8 cellular contexts compared by ENCODE assay signal in genomic region chr11:117327567-117328413, GRCh38. TPM values are rescaled to one million over a fixed set of nuclear protein-coding genes. Genes with fewer than 3 reads are reported as not detected.
DNase-seq lines count a peak whose midpoint lies in the region; ATAC-seq, FAIRE-seq and TF ChIP-seq lines count a peak whose summit lies in the region.

Gene CEP164, plus strand, starts transcription at chr11:117327854. Its CDS starts 10,733 bp downstream, at chr11:117338587.

- no peaks in the 10 kb centered on the region for H3K36me3 Mint-ChIP-seq in T-helper 17 cell (ENCODE audit: low read depth)

- H3K27me3 Mint-ChIP-seq in T-helper 17 cell: no peaks in the 10 kb centered on the region

- H3K4me3 Mint-ChIP-seq in T-helper 17 cell: no peak within 1 kb of the TSS

- ATAC-seq in HG02885 (IDR thresholded peaks at IDR 0.05; ENCODE audit: poor library complexity, unreplicated experiment): peak; percentile 98
- peak; percentile 94 for ATAC-seq in T-helper 17 cell
- peak; percentile 98 to 99 (median 99) for ATAC-seq in psoas muscle

- H3K4me1 Mint-ChIP-seq in T-helper 17 cell: peaks cover 10% of the 10 kb centered on the region

- FAIRE-seq in urothelium cell line (lab: Jason Lieb, UNC): no peak

- peaks cover 0 to 14% of the 10 kb centered on the region in 2 donors for H3K4me1 ChIP-seq in right atrium auricular region
- peaks cover 12% of the 10 kb centered on the region for H3K4me1 ChIP-seq in psoas muscle

- no peaks in the 10 kb centered on the region for H3K27me3 ChIP-seq in right atrium auricular region
- no peaks in the 10 kb centered on the region for H3K27me3 ChIP-seq in psoas muscle (ENCODE audit: insufficient read depth in 3 of 3, low read length in 2 of 3)

- DNase-seq in NCI-H1694 treated with DMSO at 0.1 percent for 48 hours (lab: John Stamatoyannopoulos, UW) (peak; percentile 68), T-helper 17 cell (peak; percentile 84 to 92 (median 88)), right atrium auricular region (ENCODE audit: low spot score) (peak; percentile 96), psoas muscle (peak; percentile 96 to 97), urothelium cell line (ENCODE audit: low spot score) (peak; percentile 94)

- peak; percentile 72 for TF ChIP-seq POLR2A in GM15510 (IDR thresholded peaks at IDR 0.05; ENCODE audit: borderline replicate concordance, extremely low read depth, insufficient read length)

- intact Hi-C loops in psoas muscle (cut with DNase I): no loop called here

- H3K27ac Mint-ChIP-seq in T-helper 17 cell: no peak within 1 kb of the TSS

- H3K36me3 ChIP-seq in right atrium auricular region: no peaks in the 10 kb centered on the region
- no peaks in the 10 kb centered on the region for H3K36me3 ChIP-seq in psoas muscle (ENCODE audit: insufficient read depth in 1 of 2, low read depth in 1 of 2)

- H3K9me3 ChIP-seq in T-helper 17 cell (ENCODE audit: control insufficient read depth, low read length, poor library complexity, severe bottlenecking): no peaks in the 10 kb centered on the region
- H3K9me3 ChIP-seq in right atrium auricular region: no peaks in the 10 kb centered on the region
- no peaks in the 10 kb centered on the region for H3K9me3 ChIP-seq in psoas muscle

- H3K4me3 ChIP-seq in right atrium auricular region: peak within 1 kb of the TSS; percentile 74 to 83
- peak within 1 kb of the TSS; percentile 94 for H3K4me3 ChIP-seq in psoas muscle

- H3K27ac ChIP-seq in angular gyrus (ENCODE audit: low read depth, low read length) (peak within 1 kb of the TSS; percentile 88), right atrium auricular region (peak within 1 kb of the TSS; percentile 89 to 91), psoas muscle (peak within 1 kb of the TSS; percentile 88)

- TF ChIP-seq CTCF in right atrium auricular region (IDR thresholded peaks at IDR 0.05) (no peak), psoas muscle (IDR thresholded peaks at IDR 0.05) (no peak)

- 0 to 1% (median 0%) methylated on average over 56 to 64 of the region's 64 CpGs for WGBS in psoas muscle, 3 donors

RNA-seq across cellular contexts. Expression of gene CEP164, which starts in this region (rescaled TPM):
- total RNA-seq in T-helper 17 cell (10 to 100 TPM; 46.7 to 52.6 TPM), right atrium auricular region (1 to 10 TPM; 3.3 to 7.6 TPM), psoas muscle (1 to 10 TPM; 3.4 to 8.1 (median 6.8) TPM)
- 10 to 100 TPM in 1 of 3 donors, 1 to 10 TPM in 2; 2.0 to 12.4 (median 4.2) TPM for polyA plus RNA-seq in psoas muscle

Comparison
In these comparisons a context has a peak if more than half of its experiments do, and no peak if none do; other contexts are left out.
1. Peak in every context shown above with its lines: DNase-seq, ATAC-seq, H3K4me3 ChIP-seq and H3K27ac ChIP-seq.
2. RNA of gene CEP164 (total RNA-seq): 46.7 to 52.6 TPM in T-helper 17 cell; 3.4 to 8.1 TPM in psoas muscle and 3.3 to 7.6 TPM in right atrium auricular region; every median in the first group is over 4 times any median in the second.